Comparison of ENCODE assay signal across 7 cellular contexts in the genomic region with DNA sequence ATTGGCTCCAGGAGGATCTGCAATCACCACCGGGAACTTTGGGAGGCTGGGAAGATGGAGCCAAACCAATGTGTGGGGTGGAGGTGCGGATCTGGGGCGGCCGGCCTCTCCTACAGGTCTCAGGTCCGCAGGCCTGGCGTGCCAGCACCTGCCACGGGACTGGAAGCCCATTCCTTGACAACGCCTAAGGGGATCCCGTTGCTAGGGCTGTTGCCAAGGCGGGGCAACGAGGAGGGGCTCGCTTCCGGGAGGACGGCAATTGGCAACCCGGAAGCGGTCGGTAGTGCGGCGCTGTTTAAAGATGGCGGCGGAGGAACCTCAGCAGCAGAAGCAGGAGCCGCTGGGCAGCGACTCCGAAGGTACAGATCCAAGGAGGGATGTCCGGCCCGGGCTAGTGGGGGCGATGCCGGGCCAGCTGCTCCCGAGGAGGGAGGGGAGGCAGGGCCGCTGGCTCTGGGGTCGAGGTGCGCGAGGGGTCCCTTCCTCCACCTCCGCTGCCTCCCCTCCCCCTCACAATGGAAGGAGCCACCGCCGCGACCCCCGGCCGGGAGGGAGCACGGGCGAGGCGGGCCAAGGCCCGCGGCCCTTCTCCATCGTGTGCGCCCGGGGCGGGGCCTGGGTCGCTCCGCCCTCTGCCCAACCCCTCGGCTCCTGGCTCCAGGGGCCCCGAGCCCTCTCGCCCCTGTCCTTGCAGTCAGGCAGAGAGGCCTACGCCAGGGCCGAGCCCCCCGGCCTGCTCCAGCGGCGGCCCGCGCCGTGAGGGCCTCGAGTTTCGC. TPM values are rescaled to one million over a fixed set of nuclear protein-coding genes. Genes with fewer than 3 reads are reported as not detected.
DNase-seq lines count a peak whose midpoint lies in the region; ATAC-seq and TF ChIP-seq lines count a peak whose summit lies in the region.

Gene OTUB1, plus strand, starts transcription at position 283 of the 776 bp plus-strand sequence. Its CDS starts 19 bp downstream, at position 302.

- H3K9me3 Mint-ChIP-seq in brain, result no peaks in the 10 kb centered on the region

- no peaks in the 10 kb centered on the region for H3K9me3 ChIP-seq in gastrocnemius medialis

- peak within 1 kb of the TSS; percentile 95 to 99 (median 98) for H3K27ac Mint-ChIP-seq in brain

- H3K4me3 Mint-ChIP-seq in brain, result peak within 1 kb of the TSS; percentile 95 to 98 (median 98)

- DNase-seq in NCI-H2107 treated with DMSO at 0.1 percent for 48 hours (lab: John Stamatoyannopoulos, UW; ENCODE audit: unreplicated experiment) (peak; percentile 86), UCSD-AML1 (lab: John Stamatoyannopoulos, UW; ENCODE audit: unreplicated experiment) (peak; percentile 88), gastrocnemius medialis (peak; percentile 79 to 89)

- peaks cover 31% of the 10 kb centered on the region for H3K36me3 Mint-ChIP-seq in brain

- no peaks in the 10 kb centered on the region for H3K27me3 ChIP-seq in gastrocnemius medialis

- in situ Hi-C loops in gastrocnemius medialis (cut with MboI; ENCODE audit: low sequenced_read_pairs in 4 of 4), result no loop called here

- H3K27me3 Mint-ChIP-seq in brain, result peaks cover 4% of the 10 kb centered on the region

- H3K27ac ChIP-seq in gastrocnemius medialis, result peak within 1 kb of the TSS; percentile 83 to 88 (median 86)

- H3K4me3 ChIP-seq in iPS-11a (ENCODE audit: low read depth, low read length) (peak within 1 kb of the TSS; percentile 84), gastrocnemius medialis (peak within 1 kb of the TSS; percentile 83 to 99 (median 92))

- TF ChIP-seq CTCF in brain (conservative IDR thresholded peaks at IDR 0.05) (no peak), gastrocnemius medialis (IDR thresholded peaks at IDR 0.05 in 4 of 5, conservative IDR thresholded peaks at IDR 0.05 in 1 of 5) (peak in 1 of 5 experiments; percentile 9)

- H3K36me3 ChIP-seq in gastrocnemius medialis, result peaks cover 0 to 8% of the 10 kb centered on the region in 2 donors

- peaks cover 18 to 22% of the 10 kb centered on the region in 2 donors for H3K4me1 ChIP-seq in gastrocnemius medialis

- H3K4me1 Mint-ChIP-seq in brain, result peaks cover 35% of the 10 kb centered on the region

- peak; percentile 41 to 55 for TF ChIP-seq POLR2A in gastrocnemius medialis (IDR thresholded peaks at IDR 0.05)

- ATAC-seq in GM18517 (IDR thresholded peaks at IDR 0.05; ENCODE audit: unreplicated experiment), result peak; percentile 80
- peak; percentile 87 for ATAC-seq in HG03045 (IDR thresholded peaks at IDR 0.05; ENCODE audit: unreplicated experiment)
- peak; percentile 91 to 93 for ATAC-seq in gastrocnemius medialis

- intact Hi-C loops in gastrocnemius medialis (cut with DNase I; ENCODE audit: low total_unique reads), result no loop called here

RNA-seq across cellular contexts. Expression of gene OTUB1, which starts in this region (rescaled TPM):
- 215 TPM for polyA plus RNA-seq in brain (ENCODE audit: insufficient read depth, low read depth, low replicate concordance)
- total RNA-seq in gastrocnemius medialis, result 10 to 100 TPM; 48.0 to 70.3 (median 59.5) TPM

Comparison
In these comparisons a context has a peak if more than half of its experiments do, and no peak if none do; other contexts are left out.
1. Peak in every context shown above with its lines: DNase-seq, ATAC-seq, H3K4me3 ChIP-seq and H3K27ac ChIP-seq.